10 cellular contexts compared by ENCODE assay signal in genomic region chr5:122788996-122789395, GRCh38.
"Had no signal": no experiment of that assay in that cellular context is flagged by ENCODE, and none has a peak within 500 bp of the region (broad histone marks: within the 10 kb centered on the region; RNA-seq: fewer than 3 reads in every experiment).

No MANE protein-coding gene starts in this region.

- H3K36me3 ChIP-seq: esophagus squamous epithelium, left lung had no signal

- H3K27ac ChIP-seq: esophagus squamous epithelium, foreskin keratinocyte, left lung had no signal

- ATAC-seq: activated CD4-positive, alpha-beta T cell treated with anti-CD3 and anti-CD28 coated beads for 36 hours; activated T-cell treated with anti-CD3 and anti-CD28 coated beads, Interleukin-2, amount 50 U/mL, for 72 hours; foreskin keratinocyte; left lung; natural killer cell treated with Interleukin-12 subunit alpha and Interleukin-12 subunit beta and Interleukin-15 and Interleukin-18, amount 100 ng/mL, for 72 hours had no signal

- H3K27me3 Mint-ChIP-seq: activated CD4-positive, alpha-beta memory T cell treated with anti-CD3 and anti-CD28 coated beads, Interleukin-2, amount 10 ng/mL, durations not matched to agents 7 days and 5 days; activated CD4-positive, alpha-beta T cell treated with anti-CD3 and anti-CD28 coated beads for 36 hours; natural killer cell treated with Interleukin-12 subunit alpha and Interleukin-12 subunit beta and Interleukin-15 and Interleukin-18, amount 100 ng/mL, for 72 hours had no signal

- H3K27me3 ChIP-seq: esophagus squamous epithelium, foreskin keratinocyte, left lung had no signal

- DNase-seq: activated CD4-positive, alpha-beta memory T cell treated with anti-CD3 and anti-CD28 coated beads, Interleukin-2, amount 10 ng/mL, durations not matched to agents 7 days and 5 days; activated CD4-positive, alpha-beta T cell treated with anti-CD3 and anti-CD28 coated beads for 36 hours; activated T-cell treated with anti-CD3 and anti-CD28 coated beads, Interleukin-2, amount 50 U/mL, for 72 hours; esophagus squamous epithelium; foreskin keratinocyte; left lung; stimulated activated CD4-positive, alpha-beta T cell treated with anti-CD3 and anti-CD28 coated beads, Interleukin-2, amount 100 ng/mL, for 48 hours; stimulated activated CD8-positive, alpha-beta memory T cell treated with anti-CD3 and anti-CD28 coated beads, Interleukin-4, amount 100 ng/mL, for 48 hours; T-helper 9 cell had no signal

- H3K27ac Mint-ChIP-seq: activated CD4-positive, alpha-beta memory T cell treated with anti-CD3 and anti-CD28 coated beads, Interleukin-2, amount 10 ng/mL, durations not matched to agents 7 days and 5 days; activated CD4-positive, alpha-beta T cell treated with anti-CD3 and anti-CD28 coated beads for 36 hours; activated T-cell treated with anti-CD3 and anti-CD28 coated beads, Interleukin-2, amount 50 U/mL, for 72 hours; natural killer cell treated with Interleukin-12 subunit alpha and Interleukin-12 subunit beta and Interleukin-15 and Interleukin-18, amount 100 ng/mL, for 72 hours had no signal

- H3K4me3 Mint-ChIP-seq: activated CD4-positive, alpha-beta memory T cell treated with anti-CD3 and anti-CD28 coated beads, Interleukin-2, amount 10 ng/mL, durations not matched to agents 7 days and 5 days; activated CD4-positive, alpha-beta T cell treated with anti-CD3 and anti-CD28 coated beads for 36 hours; activated T-cell treated with anti-CD3 and anti-CD28 coated beads, Interleukin-2, amount 50 U/mL, for 72 hours; natural killer cell treated with Interleukin-12 subunit alpha and Interleukin-12 subunit beta and Interleukin-15 and Interleukin-18, amount 100 ng/mL, for 72 hours had no signal

- H3K4me3 ChIP-seq: esophagus squamous epithelium, left lung had no signal

- H3K4me1 ChIP-seq: esophagus squamous epithelium, foreskin keratinocyte, left lung had no signal

- H3K4me1 Mint-ChIP-seq: activated CD4-positive, alpha-beta memory T cell treated with anti-CD3 and anti-CD28 coated beads, Interleukin-2, amount 10 ng/mL, durations not matched to agents 7 days and 5 days had no signal
